10 cellular contexts compared by ENCODE assay signal in genomic region chr15:90647326-90647725, GRCh38.
DNase-seq lines count a peak whose midpoint lies in the region; ATAC-seq and TF ChIP-seq lines count a peak whose summit lies in the region.
"Had no signal": no experiment of that assay in that cellular context is flagged by ENCODE, and none has a peak within 500 bp of the region (broad histone marks: within the 10 kb centered on the region; RNA-seq: fewer than 3 reads in every experiment).

No MANE protein-coding gene starts in this region.

- intact Hi-C loops in activated CD8-positive, alpha-beta T cell treated with anti-CD3 and anti-CD28 coated beads for 36 hours (cut with micrococcal nuclease) = no loop called here
- intact Hi-C loops in esophagus muscularis mucosa (cut with DNase I) = loop anchor here (5.0 kb wide), 1 partner anchor 45 kb away; no protein-coding TSS in a partner anchor

- no peaks in the 10 kb centered on the region for H4K20me1 ChIP-seq in DOHH2 (ENCODE audit: control insufficient read depth, insufficient read depth, low read depth, low read length)
- no peaks in the 10 kb centered on the region for H4K20me1 ChIP-seq in hepatocyte (ENCODE audit: insufficient read depth, poor library complexity, severe bottlenecking)

- H3K79me2 ChIP-seq in DOHH2 (ENCODE audit: control insufficient read depth, low read length) (no peaks in the 10 kb centered on the region), hepatocyte (no peaks in the 10 kb centered on the region)

- H3K36me3 ChIP-seq in DOHH2 (ENCODE audit: control insufficient read depth, low read length) (peaks cover 10% of the 10 kb centered on the region), hepatocyte (replicated peaks; ENCODE audit: insufficient read depth, low read depth) (no peaks in the 10 kb centered on the region), esophagus muscularis mucosa (peaks cover 17 to 31% (median 26%) of the 10 kb centered on the region in 4 donors)

- no peak overlapping the region for H3K4me3 Mint-ChIP-seq in activated CD8-positive, alpha-beta T cell treated with anti-CD3 and anti-CD28 coated beads, Interleukin-2, amount 10 ng/mL, durations not matched to agents 7 days and 5 days
- H3K4me3 Mint-ChIP-seq in activated CD8-positive, alpha-beta T cell treated with anti-CD3 and anti-CD28 coated beads for 36 hours = no peak overlapping the region
- no peak overlapping the region for H3K4me3 Mint-ChIP-seq in T-helper 2 cell treated with Interferon-gamma antibody and Interleukin-4, amounts not matched to agents 5 μg/mL and 100 μg/mL, for 36 hours

- H3K9me3 ChIP-seq in DOHH2 (ENCODE audit: control insufficient read depth, insufficient read depth, low read length) (peaks cover 4% of the 10 kb centered on the region; the same call in 1 of the 2 replicates), hepatocyte (ENCODE audit: low read depth) (no peaks in the 10 kb centered on the region), esophagus muscularis mucosa (no peaks in the 10 kb centered on the region)

- DNase-seq in activated CD8-positive, alpha-beta T cell treated with anti-CD3 and anti-CD28 coated beads, Interleukin-2, amount 10 ng/mL, durations not matched to agents 7 days and 5 days = peak; percentile 26
- DNase-seq in activated CD8-positive, alpha-beta T cell treated with anti-CD3 and anti-CD28 coated beads for 36 hours = no peak
- no peak for DNase-seq in T-helper 2 cell treated with Interferon-gamma antibody and Interleukin-4, amounts not matched to agents 5 μg/mL and 100 μg/mL, for 36 hours (ENCODE audit: low spot score)
- peak; percentile 25 for DNase-seq in hepatocyte (ENCODE audit: low spot score)
- DNase-seq in cerebellum (ENCODE audit: low spot score) = no peak
- no peak for DNase-seq in esophagus muscularis mucosa (ENCODE audit: extremely low spot score)
- DNase-seq: GOT3 had no signal

- no peak for TF ChIP-seq EP300 in esophagus muscularis mucosa (IDR thresholded peaks at IDR 0.05)

- peak overlapping the region; percentile 53; the same call in 1 of the 2 replicates for H3K4me2 ChIP-seq in DOHH2 (ENCODE audit: low read length)
- no peak overlapping the region for H3K4me2 ChIP-seq in hepatocyte

- H3K27ac ChIP-seq in DOHH2 (ENCODE audit: low read depth, low read length) (no peak overlapping the region), hepatocyte (no peak overlapping the region), esophagus muscularis mucosa (replicated peaks in 1 of 4) (no peak overlapping the region)
- H3K27ac ChIP-seq: KMS-11 had no signal

- H3K4me1 ChIP-seq in DOHH2 (ENCODE audit: control insufficient read depth, low read length) (peaks cover 44% of the 10 kb centered on the region), hepatocyte (ENCODE audit: insufficient read depth) (no peaks in the 10 kb centered on the region), esophagus muscularis mucosa (peaks cover 12 to 20% (median 14%) of the 10 kb centered on the region in 4 donors)

- H3K27me3 ChIP-seq in DOHH2 (ENCODE audit: control insufficient read depth, low read length) (no peaks in the 10 kb centered on the region), hepatocyte (no peaks in the 10 kb centered on the region), esophagus muscularis mucosa (peaks cover 0 to 3% (median 0%) of the 10 kb centered on the region in 4 donors)

- peaks cover 33% of the 10 kb centered on the region for H3K36me3 Mint-ChIP-seq in activated CD8-positive, alpha-beta T cell treated with anti-CD3 and anti-CD28 coated beads, Interleukin-2, amount 10 ng/mL, durations not matched to agents 7 days and 5 days (ENCODE audit: low read depth)
- peaks cover 11% of the 10 kb centered on the region for H3K36me3 Mint-ChIP-seq in activated CD8-positive, alpha-beta T cell treated with anti-CD3 and anti-CD28 coated beads for 36 hours (ENCODE audit: low read depth)
- H3K36me3 Mint-ChIP-seq in T-helper 2 cell treated with Interferon-gamma antibody and Interleukin-4, amounts not matched to agents 5 μg/mL and 100 μg/mL, for 36 hours (ENCODE audit: low read depth) = peaks cover 23% of the 10 kb centered on the region

- CTCF ChIA-PET in activated CD8-positive, alpha-beta T cell treated with anti-CD3 and anti-CD28 coated beads, Interleukin-2, amount 10 ng/mL, durations not matched to agents 7 days and 5 days (lab: Charles Lee) = interaction anchor here (0.6 to 3.4 kb wide), 27 partner anchors 9 to 285 kb away, joined by 3 to 28 read pairs (median 4); partner anchors contain the start of genes BLM and HDDC3
- CTCF ChIA-PET in activated CD8-positive, alpha-beta T cell treated with anti-CD3 and anti-CD28 coated beads for 36 hours (lab: Charles Lee) = interaction anchor here (0.6 to 2.2 kb wide), 32 partner anchors 7 to 328 kb away, joined by 3 to 24 read pairs (median 4); partner anchors contain the start of genes BLM, HDDC3, MAN2A2 and UNC45A

- WGBS in hepatocyte (ENCODE audit: low lambda C conversion rate, missing lambda C conversion rate) = no CpG with 5 or more reads among the region's 2 CpGs
- WGBS in esophagus muscularis mucosa = no CpG with 5 or more reads among the region's 2 CpGs

- no peak overlapping the region for H2AFZ ChIP-seq in hepatocyte

- H3K4me1 Mint-ChIP-seq in activated CD8-positive, alpha-beta T cell treated with anti-CD3 and anti-CD28 coated beads, Interleukin-2, amount 10 ng/mL, durations not matched to agents 7 days and 5 days (ENCODE audit: low read depth) = peaks cover 44% of the 10 kb centered on the region
- H3K4me1 Mint-ChIP-seq in activated CD8-positive, alpha-beta T cell treated with anti-CD3 and anti-CD28 coated beads for 36 hours (ENCODE audit: low read depth) = peaks cover 27% of the 10 kb centered on the region
- H3K4me1 Mint-ChIP-seq in T-helper 2 cell treated with Interferon-gamma antibody and Interleukin-4, amounts not matched to agents 5 μg/mL and 100 μg/mL, for 36 hours (ENCODE audit: low read depth) = peaks cover 44% of the 10 kb centered on the region

- POLR2A ChIA-PET in activated CD8-positive, alpha-beta T cell treated with anti-CD3 and anti-CD28 coated beads, Interleukin-2, amount 10 ng/mL, durations not matched to agents 7 days and 5 days (lab: Charles Lee) = interaction anchor here (0.6 to 3.2 kb wide), 5 partner anchors 18 to 252 kb away, joined by 3 to 24 read pairs (median 4); partner anchors contain the start of gene BLM
- POLR2A ChIA-PET in activated CD8-positive, alpha-beta T cell treated with anti-CD3 and anti-CD28 coated beads for 36 hours (lab: Charles Lee) = interaction anchor here (0.7 to 0.8 kb wide), 2 partner anchors 156 to 286 kb away, joined by 3 to 5 read pairs; partner anchors contain the start of gene HDDC3

- peaks cover 25% of the 10 kb centered on the region for H3F3A ChIP-seq in DOHH2 (ENCODE audit: control insufficient read depth, insufficient read depth)

- H3K9me2 ChIP-seq in DOHH2 (replicated peaks; ENCODE audit: control insufficient read depth, low read length) (no peaks in the 10 kb centered on the region), hepatocyte (replicated peaks; ENCODE audit: insufficient read depth) (no peaks in the 10 kb centered on the region)

- TF ChIP-seq POLR2A in esophagus muscularis mucosa (IDR thresholded peaks at IDR 0.05; ENCODE audit: low read depth) = no peak

- H3K4me3 ChIP-seq in DOHH2 (ENCODE audit: low read length) (no peak overlapping the region), hepatocyte (no peak overlapping the region), esophagus muscularis mucosa (no peak overlapping the region)

- no peak overlapping the region for H3K27ac Mint-ChIP-seq in activated CD8-positive, alpha-beta T cell treated with anti-CD3 and anti-CD28 coated beads, Interleukin-2, amount 10 ng/mL, durations not matched to agents 7 days and 5 days
- no peak overlapping the region for H3K27ac Mint-ChIP-seq in activated CD8-positive, alpha-beta T cell treated with anti-CD3 and anti-CD28 coated beads for 36 hours
- H3K27ac Mint-ChIP-seq in T-helper 2 cell treated with Interferon-gamma antibody and Interleukin-4, amounts not matched to agents 5 μg/mL and 100 μg/mL, for 36 hours = peak overlapping the region; percentile 93

- H3K27me3 Mint-ChIP-seq in activated CD8-positive, alpha-beta T cell treated with anti-CD3 and anti-CD28 coated beads, Interleukin-2, amount 10 ng/mL, durations not matched to agents 7 days and 5 days (ENCODE audit: low read depth) = no peaks in the 10 kb centered on the region
- no peaks in the 10 kb centered on the region for H3K27me3 Mint-ChIP-seq in activated CD8-positive, alpha-beta T cell treated with anti-CD3 and anti-CD28 coated beads for 36 hours
- no peaks in the 10 kb centered on the region for H3K27me3 Mint-ChIP-seq in T-helper 2 cell treated with Interferon-gamma antibody and Interleukin-4, amounts not matched to agents 5 μg/mL and 100 μg/mL, for 36 hours (ENCODE audit: low read depth)

- ATAC-seq in activated CD8-positive, alpha-beta T cell treated with anti-CD3 and anti-CD28 coated beads, Interleukin-2, amount 10 ng/mL, durations not matched to agents 7 days and 5 days = no peak
- ATAC-seq in activated CD8-positive, alpha-beta T cell treated with anti-CD3 and anti-CD28 coated beads for 36 hours = no peak
- no peak for ATAC-seq in GM18858 (IDR thresholded peaks at IDR 0.05; ENCODE audit: unreplicated experiment)

- TF ChIP-seq CTCF in activated CD8-positive, alpha-beta T cell treated with anti-CD3 and anti-CD28 coated beads for 36 hours (IDR thresholded peaks at IDR 0.05) = no peak
- TF ChIP-seq CTCF in DOHH2 (IDR thresholded peaks at IDR 0.05; ENCODE audit: low read depth, low read length, poor library complexity, severe bottlenecking) (no peak), hepatocyte (IDR thresholded peaks at IDR 0.05; ENCODE audit: poor library complexity) (no peak), esophagus muscularis mucosa (IDR thresholded peaks at IDR 0.05) (no peak)

- no peaks in the 10 kb centered on the region for H3K9me3 Mint-ChIP-seq in activated CD8-positive, alpha-beta T cell treated with anti-CD3 and anti-CD28 coated beads, Interleukin-2, amount 10 ng/mL, durations not matched to agents 7 days and 5 days (ENCODE audit: insufficient read depth)
- no peaks in the 10 kb centered on the region for H3K9me3 Mint-ChIP-seq in activated CD8-positive, alpha-beta T cell treated with anti-CD3 and anti-CD28 coated beads for 36 hours
- H3K9me3 Mint-ChIP-seq in T-helper 2 cell treated with Interferon-gamma antibody and Interleukin-4, amounts not matched to agents 5 μg/mL and 100 μg/mL, for 36 hours = peaks cover 5% of the 10 kb centered on the region

Comparison
In these comparisons a context has a peak if more than half of its experiments do, and no peak if none do; other contexts are left out.
1. DNase-seq: peak in activated CD8-positive, alpha-beta T cell treated with anti-CD3 and anti-CD28 coated beads, Interleukin-2, amount 10 ng/mL, durations not matched to agents 7 days and 5 days (single experiment) and hepatocyte (single experiment); none in activated CD8-positive, alpha-beta T cell treated with anti-CD3 and anti-CD28 coated beads for 36 hours (single experiment), T-helper 2 cell treated with Interferon-gamma antibody and Interleukin-4, amounts not matched to agents 5 μg/mL and 100 μg/mL, for 36 hours (single experiment), cerebellum (single experiment) and esophagus muscularis mucosa (single experiment).